ENCODE assay signal across 8 cellular contexts in genomic region chr9:84953797-84954695, GRCh38.
DNase-seq lines count a peak whose midpoint lies in the region; ATAC-seq and TF ChIP-seq lines count a peak whose summit lies in the region.

No MANE protein-coding gene starts in this region.

- no peak overlapping the region for H3K27ac ChIP-seq in left ventricle myocardium inferior (replicated peaks)

- H3K36me3 Mint-ChIP-seq in activated naive CD8-positive, alpha-beta T cell treated with anti-CD3 and anti-CD28 coated beads, Interleukin-2, amount 10 ng/mL, durations not matched to agents 7 days and 5 days = no peaks in the 10 kb centered on the region

- H3K27me3 ChIP-seq in left ventricle myocardium inferior (ENCODE audit: low read depth) = peaks cover 20% of the 10 kb centered on the region

- peaks cover 2% of the 10 kb centered on the region for H3K4me1 Mint-ChIP-seq in activated naive CD8-positive, alpha-beta T cell treated with anti-CD3 and anti-CD28 coated beads, Interleukin-2, amount 10 ng/mL, durations not matched to agents 7 days and 5 days

- no peak overlapping the region for H3K4me3 ChIP-seq in left ventricle myocardium inferior

- peak; percentile 83 for DNase-seq in DMS 273 (lab: John Stamatoyannopoulos, UW; ENCODE audit: unreplicated experiment)
- peak; percentile 58 for DNase-seq in NCI-H748 treated with DMSO at 0.1 percent for 48 hours (lab: John Stamatoyannopoulos, UW)
- peak; percentile 69 for DNase-seq in activated naive CD8-positive, alpha-beta T cell treated with anti-CD3 and anti-CD28 coated beads, Interleukin-2, amount 10 ng/mL, durations not matched to agents 7 days and 5 days
- peak; percentile 77 for DNase-seq in left ventricle myocardium inferior
- peak; percentile 93 for DNase-seq in retina
- DNase-seq in central memory CD4-positive, alpha-beta T cell = no peak

- no peak overlapping the region for H3K27ac Mint-ChIP-seq in activated naive CD8-positive, alpha-beta T cell treated with anti-CD3 and anti-CD28 coated beads, Interleukin-2, amount 10 ng/mL, durations not matched to agents 7 days and 5 days

- peak; percentile 98 for TF ChIP-seq CTCF in left ventricle myocardium inferior (IDR thresholded peaks at IDR 0.05; ENCODE audit: borderline replicate concordance)

- H3K9me3 Mint-ChIP-seq in activated naive CD8-positive, alpha-beta T cell treated with anti-CD3 and anti-CD28 coated beads, Interleukin-2, amount 10 ng/mL, durations not matched to agents 7 days and 5 days = no peaks in the 10 kb centered on the region

- peak; percentile 98 for ATAC-seq in GM19351 (IDR thresholded peaks at IDR 0.05; ENCODE audit: unreplicated experiment)
- peak; percentile 94 for ATAC-seq in HG03378 (IDR thresholded peaks at IDR 0.05; ENCODE audit: unreplicated experiment)
- ATAC-seq in activated naive CD8-positive, alpha-beta T cell treated with anti-CD3 and anti-CD28 coated beads, Interleukin-2, amount 10 ng/mL, durations not matched to agents 7 days and 5 days (ENCODE audit: low read depth) = peak; percentile 90

- POLR2A ChIA-PET in activated naive CD8-positive, alpha-beta T cell treated with anti-CD3 and anti-CD28 coated beads, Interleukin-2, amount 10 ng/mL, durations not matched to agents 7 days and 5 days (lab: Charles Lee) = no interaction called here

- no peaks in the 10 kb centered on the region for H3K9me3 ChIP-seq in left ventricle myocardium inferior (replicated peaks)

- peaks cover 2% of the 10 kb centered on the region for H3K27me3 Mint-ChIP-seq in activated naive CD8-positive, alpha-beta T cell treated with anti-CD3 and anti-CD28 coated beads, Interleukin-2, amount 10 ng/mL, durations not matched to agents 7 days and 5 days

- H3K4me3 Mint-ChIP-seq in activated naive CD8-positive, alpha-beta T cell treated with anti-CD3 and anti-CD28 coated beads, Interleukin-2, amount 10 ng/mL, durations not matched to agents 7 days and 5 days = no peak overlapping the region

- H3K36me3 ChIP-seq in left ventricle myocardium inferior = no peaks in the 10 kb centered on the region

- intact Hi-C loops in left ventricle myocardium inferior (cut with micrococcal nuclease) = loop anchor here (10.0 kb wide), 1 partner anchor 259 kb away; no protein-coding TSS in a partner anchor

- H3K4me1 ChIP-seq in left ventricle myocardium inferior = peaks cover 28% of the 10 kb centered on the region
